ENCODE assay signal across 27 cellular contexts in the genomic region with DNA sequence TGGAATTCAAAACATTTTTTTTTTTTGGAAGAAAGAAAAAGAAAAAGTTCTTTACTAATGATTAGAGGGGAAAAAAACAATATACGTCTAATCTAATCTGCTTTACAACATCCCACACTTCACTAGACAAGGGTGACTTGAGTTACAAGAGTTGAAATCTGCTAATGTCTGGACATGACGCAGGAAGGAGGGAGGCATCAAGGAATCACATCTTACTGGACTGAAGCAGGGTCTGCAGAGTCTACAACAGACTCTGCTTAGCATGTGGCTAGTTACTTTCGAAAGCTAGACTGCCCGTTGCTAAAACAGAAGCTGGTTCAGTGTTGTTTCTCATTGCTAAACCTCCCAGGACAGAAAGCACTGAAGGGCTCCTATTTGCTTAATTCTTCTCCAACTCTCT.
"Had no signal": no experiment of that assay in that cellular context is flagged by ENCODE, and none has a peak within 500 bp of the region (broad histone marks: within the 10 kb centered on the region; RNA-seq: fewer than 3 reads in every experiment).

No MANE protein-coding gene starts in this region.

- DNase-seq: activated B cell treated with CpG ODN at 0.5 μM for 24 hours; activated CD4-positive, alpha-beta T cell treated with anti-CD3 and anti-CD28 coated beads for 1 hour; activated CD4-positive, alpha-beta T cell treated with anti-CD3 and anti-CD28 coated beads, Interleukin-2, amount 10 ng/mL, durations not matched to agents 24 days and 14 days; activated CD4-positive, alpha-beta T cell treated with anti-CD3 and anti-CD28 coated beads, Interleukin-2, amount 50 U/mL, for 48 hours; activated CD8-positive, alpha-beta memory T cell treated with anti-CD3 and anti-CD28 coated beads for 24 hours; activated gamma-delta T cell; activated naive CD4-positive, alpha-beta T cell treated with anti-CD3 and anti-CD28 coated beads for 36 hours; activated T-cell treated with anti-CD3 and anti-CD28 coated beads, Interleukin-2, amount 50 U/mL, for 4 hours; brain microvascular endothelial cell; cerebellar nuclear complex; KG1; MG63; MV-4-11; NCI-H1417 treated with DMSO at 0.1 percent for 48 hours; NCI-H1694; NCI-H2029; NCI-H2107; NCI-H510A treated with DMSO at 0.1 percent for 48 hours; NK-92 treated with Interleukin-12 subunit alpha and Interleukin-12 subunit beta, amount 100 ng/mL, for 24 hours; OCI-M1; Right ventricle myocardium superior; RPMI8226; T-helper 17 cell; T-helper 9 cell had no signal

- H3K36me3 Mint-ChIP-seq: activated naive CD8-positive, alpha-beta T cell had no signal

- H3K27me3 ChIP-seq: brain microvascular endothelial cell, cardiac muscle cell, MG63, SJCRH30 had no signal

- H3K27ac Mint-ChIP-seq: activated B cell treated with CpG ODN at 0.5 μM for 24 hours; activated CD4-positive, alpha-beta T cell treated with anti-CD3 and anti-CD28 coated beads, Interleukin-2, amount 10 ng/mL, durations not matched to agents 24 days and 14 days; activated naive CD4-positive, alpha-beta T cell treated with anti-CD3 and anti-CD28 coated beads for 36 hours; activated naive CD8-positive, alpha-beta T cell; T-helper 17 cell had no signal

- H3K9me3 ChIP-seq: MG63 had no signal

- H3K27me3 Mint-ChIP-seq: activated CD4-positive, alpha-beta T cell treated with anti-CD3 and anti-CD28 coated beads, Interleukin-2, amount 10 ng/mL, durations not matched to agents 24 days and 14 days; activated naive CD8-positive, alpha-beta T cell had no signal

- H3K36me3 ChIP-seq: brain microvascular endothelial cell, cardiac muscle cell, MG63, SJCRH30 had no signal

- H3K9me3 Mint-ChIP-seq: activated B cell treated with CpG ODN at 0.5 μM for 24 hours; activated CD4-positive, alpha-beta T cell treated with anti-CD3 and anti-CD28 coated beads, Interleukin-2, amount 10 ng/mL, durations not matched to agents 24 days and 14 days; activated naive CD4-positive, alpha-beta T cell treated with anti-CD3 and anti-CD28 coated beads for 36 hours; activated T-cell treated with anti-CD3 and anti-CD28 coated beads, Interleukin-2, amount 50 U/mL, for 4 hours had no signal

- H3K4me1 Mint-ChIP-seq: activated B cell treated with CpG ODN at 0.5 μM for 24 hours; activated CD4-positive, alpha-beta T cell treated with anti-CD3 and anti-CD28 coated beads, Interleukin-2, amount 10 ng/mL, durations not matched to agents 24 days and 14 days; T-helper 17 cell had no signal

- H3K4me3 Mint-ChIP-seq: activated B cell treated with CpG ODN at 0.5 μM for 24 hours; activated CD4-positive, alpha-beta T cell treated with anti-CD3 and anti-CD28 coated beads, Interleukin-2, amount 10 ng/mL, durations not matched to agents 24 days and 14 days; activated naive CD4-positive, alpha-beta T cell treated with anti-CD3 and anti-CD28 coated beads for 36 hours; activated naive CD8-positive, alpha-beta T cell; activated T-cell treated with anti-CD3 and anti-CD28 coated beads, Interleukin-2, amount 50 U/mL, for 4 hours; T-helper 17 cell had no signal

- H3K4me3 ChIP-seq: cardiac muscle cell, MG63, SJCRH30 had no signal

- H3K27ac ChIP-seq: brain microvascular endothelial cell, cardiac muscle cell, SJCRH30 had no signal
